33 cellular contexts compared by ENCODE assay signal in the genomic region with DNA sequence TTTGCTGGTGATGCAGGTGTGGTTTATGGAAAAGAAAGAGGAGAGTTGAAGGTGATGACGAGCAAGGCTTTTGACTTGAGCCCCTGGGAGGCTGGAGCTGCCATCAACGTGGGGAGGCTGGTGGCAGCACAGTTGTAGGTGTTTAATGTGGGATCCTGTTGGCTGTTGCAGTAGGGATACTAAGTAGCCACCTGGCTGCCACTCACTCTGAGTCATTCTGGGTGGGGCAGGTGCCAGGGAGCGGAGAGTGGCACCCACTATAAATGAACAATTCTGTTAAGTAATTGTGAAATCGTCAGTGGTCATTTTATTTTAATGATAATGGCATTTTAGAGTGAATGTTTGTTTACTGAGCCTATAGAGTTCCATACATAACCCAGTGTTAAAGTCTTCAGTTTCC. TPM values are rescaled to one million over a fixed set of nuclear protein-coding genes. Genes with fewer than 3 reads are reported as not detected.
A peak's percentile ranks its signal among the peaks of the same experiment; 100 is the strongest.
DNase-seq lines count a peak whose midpoint lies in the region; ATAC-seq lines count a peak whose summit lies in the region.
"Had no signal": no experiment of that assay in that cellular context is flagged by ENCODE, and none has a peak within 500 bp of the region (broad histone marks: within the 10 kb centered on the region; RNA-seq: fewer than 3 reads in every experiment).

No MANE protein-coding gene starts in this region.

- DNase-seq in activated naive CD4-positive, alpha-beta T cell treated with anti-CD3 and anti-CD28 coated beads, Interleukin-2, amount 50 U/mL, for 72 hours (ENCODE audit: low spot score in 2 of 2) = no peak
- DNase-seq in activated naive CD4-positive, alpha-beta T cell treated with anti-CD3 and anti-CD28 coated beads, Interleukin-2, amount 50 U/mL, for 16 hours = no peak
- DNase-seq in activated naive CD8-positive, alpha-beta T cell treated with anti-CD3 and anti-CD28 coated beads for 36 hours = no peak
- DNase-seq in stimulated activated effector memory CD8-positive, alpha-beta T cell treated with anti-CD3 and anti-CD28 coated beads, Interleukin-12 subunit alpha, Interleukin-12 subunit beta, amount 100 ng/mL, for 72 hours (ENCODE audit: low spot score in 2 of 2) = no peak
- DNase-seq in NCI-H1436 (lab: John Stamatoyannopoulos, UW) = no peak
- DNase-seq in stimulated activated CD4-positive, alpha-beta T cell treated with anti-CD3 and anti-CD28 coated beads, Interleukin-15, amount 100 ng/mL, for 24 hours = no peak
- DNase-seq: activated CD4-positive, alpha-beta memory T cell treated with anti-CD3 and anti-CD28 coated beads, Interleukin-2, amount 10 ng/mL, durations not matched to agents 7 days and 5 days; aorta; esophagus squamous epithelium; heart right ventricle; kidney; left ventricle myocardium superior; NCI-H2081; NCI-H524 treated with DMSO at 0.1 percent for 48 hours; PC-9; Right ventricle myocardium superior; sigmoid colon; T-helper 2 cell had no signal

- H3K9me3 Mint-ChIP-seq in activated naive CD4-positive, alpha-beta T cell treated with anti-CD3 and anti-CD28 coated beads, Interleukin-2, amount 50 U/mL, for 72 hours = peaks cover 21 to 62% of the 10 kb centered on the region in 2 donors
- peaks cover 46% of the 10 kb centered on the region for H3K9me3 Mint-ChIP-seq in activated naive CD8-positive, alpha-beta T cell treated with anti-CD3 and anti-CD28 coated beads for 36 hours
- peaks cover 3% of the 10 kb centered on the region for H3K9me3 Mint-ChIP-seq in stimulated activated effector memory CD8-positive, alpha-beta T cell treated with anti-CD3 and anti-CD28 coated beads, Interleukin-12 subunit alpha, Interleukin-12 subunit beta, amount 100 ng/mL, for 72 hours

- peaks cover 76 to 100% of the 10 kb centered on the region in 2 donors for H3K36me3 Mint-ChIP-seq in activated naive CD4-positive, alpha-beta T cell treated with anti-CD3 and anti-CD28 coated beads, Interleukin-2, amount 50 U/mL, for 72 hours
- peaks cover 94% of the 10 kb centered on the region for H3K36me3 Mint-ChIP-seq in activated naive CD8-positive, alpha-beta T cell treated with anti-CD3 and anti-CD28 coated beads for 36 hours
- peaks cover 83% of the 10 kb centered on the region for H3K36me3 Mint-ChIP-seq in stimulated activated effector memory CD8-positive, alpha-beta T cell treated with anti-CD3 and anti-CD28 coated beads, Interleukin-12 subunit alpha, Interleukin-12 subunit beta, amount 100 ng/mL, for 72 hours

- no peak for ATAC-seq in activated naive CD4-positive, alpha-beta T cell treated with anti-CD3 and anti-CD28 coated beads, Interleukin-2, amount 50 U/mL, for 72 hours
- ATAC-seq in esophagus mucosa (peak; percentile 83), GM19467 (IDR thresholded peaks at IDR 0.05; ENCODE audit: unreplicated experiment) (no peak)
- ATAC-seq in stimulated activated effector memory CD8-positive, alpha-beta T cell treated with anti-CD3 and anti-CD28 coated beads, Interleukin-12 subunit alpha, Interleukin-12 subunit beta, amount 100 ng/mL, for 72 hours = no peak
- ATAC-seq: activated CD4-positive, CD25-positive, alpha-beta regulatory T cell treated with anti-CD3 and anti-CD28 coated beads, Interleukin-2, amount 50 U/mL, for 24 hours; foreskin keratinocyte; heart right ventricle; K562; left ventricle myocardium superior; stimulated activated memory B cell treated with anti-CD40 and anti-IgM and Interleukin-4, amounts not matched to agents 10 μg/mL and 1 μg/mL and 100 μg/mL, for 72 hours had no signal

- H3K4me3 Mint-ChIP-seq in activated naive CD8-positive, alpha-beta T cell treated with anti-CD3 and anti-CD28 coated beads for 36 hours = peak overlapping the region; percentile 18
- peak overlapping the region; percentile 15 for H3K4me3 Mint-ChIP-seq in stimulated activated effector memory CD8-positive, alpha-beta T cell treated with anti-CD3 and anti-CD28 coated beads, Interleukin-12 subunit alpha, Interleukin-12 subunit beta, amount 100 ng/mL, for 72 hours
- H3K4me3 Mint-ChIP-seq: activated CD4-positive, alpha-beta memory T cell treated with anti-CD3 and anti-CD28 coated beads, Interleukin-2, amount 10 ng/mL, durations not matched to agents 7 days and 5 days; activated naive CD4-positive, alpha-beta T cell treated with anti-CD3 and anti-CD28 coated beads, Interleukin-2, amount 50 U/mL, for 24 hours; CD14-positive monocyte; stimulated activated memory B cell treated with anti-CD40 and anti-IgM and Interleukin-4, amounts not matched to agents 10 μg/mL and 1 μg/mL and 100 μg/mL, for 72 hours had no signal

- no peaks in the 10 kb centered on the region for H3K27me3 Mint-ChIP-seq in activated naive CD8-positive, alpha-beta T cell treated with anti-CD3 and anti-CD28 coated beads for 36 hours
- H3K27me3 Mint-ChIP-seq: activated CD4-positive, alpha-beta memory T cell treated with anti-CD3 and anti-CD28 coated beads, Interleukin-2, amount 10 ng/mL, durations not matched to agents 7 days and 5 days; activated naive CD4-positive, alpha-beta T cell treated with anti-CD3 and anti-CD28 coated beads, Interleukin-2, amount 50 U/mL, for 24 hours; stimulated activated memory B cell treated with anti-CD40 and anti-IgM and Interleukin-4, amounts not matched to agents 10 μg/mL and 1 μg/mL and 100 μg/mL, for 72 hours had no signal

- peak overlapping the region; percentile 37 to 46 for H3K27ac Mint-ChIP-seq in activated naive CD4-positive, alpha-beta T cell treated with anti-CD3 and anti-CD28 coated beads, Interleukin-2, amount 50 U/mL, for 72 hours
- H3K27ac Mint-ChIP-seq in activated naive CD8-positive, alpha-beta T cell treated with anti-CD3 and anti-CD28 coated beads for 36 hours = no peak overlapping the region
- H3K27ac Mint-ChIP-seq in stimulated activated effector memory CD8-positive, alpha-beta T cell treated with anti-CD3 and anti-CD28 coated beads, Interleukin-12 subunit alpha, Interleukin-12 subunit beta, amount 100 ng/mL, for 72 hours = peak overlapping the region; percentile 46
- H3K27ac Mint-ChIP-seq: activated CD4-positive, alpha-beta memory T cell treated with anti-CD3 and anti-CD28 coated beads, Interleukin-2, amount 10 ng/mL, durations not matched to agents 7 days and 5 days; activated naive CD4-positive, alpha-beta T cell treated with anti-CD3 and anti-CD28 coated beads, Interleukin-2, amount 50 U/mL, for 24 hours; activated T-helper 2 cell treated with anti-CD3 and anti-CD28 coated beads, Interferon-gamma antibody, Interleukin-2, Interleukin-4, amounts not matched to agents 10 μg/mL and 5 μg/mL and 100 μg/mL, durations not matched to agents 14 hours and 24 hours and 36 hours had no signal

- peaks cover 52% of the 10 kb centered on the region for H3K4me1 Mint-ChIP-seq in activated naive CD8-positive, alpha-beta T cell treated with anti-CD3 and anti-CD28 coated beads for 36 hours
- H3K4me1 Mint-ChIP-seq in stimulated activated effector memory CD8-positive, alpha-beta T cell treated with anti-CD3 and anti-CD28 coated beads, Interleukin-12 subunit alpha, Interleukin-12 subunit beta, amount 100 ng/mL, for 72 hours = peaks cover 61% of the 10 kb centered on the region

RNA-seq across cellular contexts. Expression of a gene that starts 9.8 kb away (rescaled TPM):
- 10 to 100 TPM; 45.7 to 50.4 TPM for total RNA-seq in activated naive CD4-positive, alpha-beta T cell treated with anti-CD3 and anti-CD28 coated beads, Interleukin-2, amount 50 U/mL, for 72 hours
- 10 to 100 TPM; 53.4 to 58.2 TPM for total RNA-seq in activated naive CD8-positive, alpha-beta T cell treated with anti-CD3 and anti-CD28 coated beads for 36 hours
- total RNA-seq in esophagus mucosa = 15.1 TPM

RNA-seq across cellular contexts. Expression of a gene that starts 23.2 kb away (rescaled TPM):
- not detected for total RNA-seq in activated naive CD4-positive, alpha-beta T cell treated with anti-CD3 and anti-CD28 coated beads, Interleukin-2, amount 50 U/mL, for 72 hours
- not detected for total RNA-seq in activated naive CD8-positive, alpha-beta T cell treated with anti-CD3 and anti-CD28 coated beads for 36 hours
- not detected for total RNA-seq in esophagus mucosa
- total RNA-seq: activated CD4-positive, alpha-beta memory T cell treated with anti-CD3 and anti-CD28 coated beads, Interleukin-2, amount 10 ng/mL, durations not matched to agents 7 days and 5 days; activated T-helper 2 cell treated with anti-CD3 and anti-CD28 coated beads, Interferon-gamma antibody, Interleukin-2, Interleukin-4, amounts not matched to agents 10 μg/mL and 5 μg/mL and 100 μg/mL, durations not matched to agents 14 hours and 24 hours and 36 hours; aorta; cardiac septum; esophagus squamous epithelium; foreskin keratinocyte; H1; heart right ventricle; K562; kidney; left ventricle myocardium superior; omental fat pad; PC-9; pulmonary artery endothelial cell; Right ventricle myocardium superior; sigmoid colon; temporal lobe; urinary bladder had no signal

RNA-seq across cellular contexts. Expression of a gene that starts 28.8 kb away (rescaled TPM):
- total RNA-seq in activated naive CD4-positive, alpha-beta T cell treated with anti-CD3 and anti-CD28 coated beads, Interleukin-2, amount 50 U/mL, for 72 hours = under 1 TPM; 0.08 to 0.57 TPM
- total RNA-seq in activated naive CD8-positive, alpha-beta T cell treated with anti-CD3 and anti-CD28 coated beads for 36 hours = not detected
- not detected for total RNA-seq in esophagus mucosa
- total RNA-seq: aorta, cardiac septum, foreskin keratinocyte, H1, kidney, omental fat pad, PC-9, pulmonary artery endothelial cell, sigmoid colon, urinary bladder had no signal

RNA-seq across cellular contexts. Expression of a gene that starts 34.4 kb away (rescaled TPM):
- total RNA-seq in activated naive CD4-positive, alpha-beta T cell treated with anti-CD3 and anti-CD28 coated beads, Interleukin-2, amount 50 U/mL, for 72 hours = not detected
- total RNA-seq in activated naive CD8-positive, alpha-beta T cell treated with anti-CD3 and anti-CD28 coated beads for 36 hours = not detected
- not detected for total RNA-seq in esophagus mucosa
- total RNA-seq: activated CD4-positive, alpha-beta memory T cell treated with anti-CD3 and anti-CD28 coated beads, Interleukin-2, amount 10 ng/mL, durations not matched to agents 7 days and 5 days; activated T-helper 2 cell treated with anti-CD3 and anti-CD28 coated beads, Interferon-gamma antibody, Interleukin-2, Interleukin-4, amounts not matched to agents 10 μg/mL and 5 μg/mL and 100 μg/mL, durations not matched to agents 14 hours and 24 hours and 36 hours; aorta; cardiac septum; esophagus squamous epithelium; foreskin keratinocyte; H1; heart right ventricle; K562; kidney; left ventricle myocardium superior; omental fat pad; PC-9; pulmonary artery endothelial cell; Right ventricle myocardium superior; sigmoid colon; temporal lobe; urinary bladder had no signal

RNA-seq across cellular contexts. Expression of a gene that starts 42.7 kb away (rescaled TPM):
- total RNA-seq in activated naive CD4-positive, alpha-beta T cell treated with anti-CD3 and anti-CD28 coated beads, Interleukin-2, amount 50 U/mL, for 72 hours = not detected
- total RNA-seq in activated naive CD8-positive, alpha-beta T cell treated with anti-CD3 and anti-CD28 coated beads for 36 hours = not detected
- not detected for total RNA-seq in esophagus mucosa
- total RNA-seq: activated CD4-positive, alpha-beta memory T cell treated with anti-CD3 and anti-CD28 coated beads, Interleukin-2, amount 10 ng/mL, durations not matched to agents 7 days and 5 days; activated T-helper 2 cell treated with anti-CD3 and anti-CD28 coated beads, Interferon-gamma antibody, Interleukin-2, Interleukin-4, amounts not matched to agents 10 μg/mL and 5 μg/mL and 100 μg/mL, durations not matched to agents 14 hours and 24 hours and 36 hours; aorta; cardiac septum; esophagus squamous epithelium; foreskin keratinocyte; H1; heart right ventricle; K562; kidney; left ventricle myocardium superior; omental fat pad; PC-9; pulmonary artery endothelial cell; Right ventricle myocardium superior; sigmoid colon; temporal lobe; urinary bladder had no signal
